Comparison of ENCODE assay signal across 8 cellular contexts in the genomic region with DNA sequence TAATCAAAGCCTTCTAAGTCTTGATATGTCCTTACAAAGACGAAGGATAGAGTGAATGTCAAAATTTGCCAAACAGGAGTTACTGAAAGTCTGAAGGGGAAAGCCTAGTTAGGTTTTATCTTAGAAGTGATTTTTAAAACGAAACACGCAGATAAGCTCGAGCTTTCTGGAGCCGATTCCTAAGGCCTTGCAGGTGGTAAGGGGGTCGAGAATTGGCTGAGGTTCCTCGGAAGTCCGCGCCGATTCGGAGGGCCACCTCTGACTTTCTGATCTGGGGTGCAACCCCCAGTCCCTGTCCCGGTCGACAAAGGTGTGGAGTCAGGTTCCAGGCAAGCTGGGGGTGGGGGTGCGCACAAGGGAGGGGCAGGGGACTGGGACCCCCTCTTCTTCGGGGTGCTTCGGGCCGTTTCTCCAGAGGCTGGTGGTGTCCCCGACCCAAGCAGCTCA. TPM values are rescaled to one million over a fixed set of nuclear protein-coding genes. Genes with fewer than 3 reads are reported as not detected.
DNase-seq lines count a peak whose midpoint lies in the region; ATAC-seq lines count a peak whose summit lies in the region.

No MANE protein-coding gene starts in this region.

- peak; percentile 2 for ATAC-seq in HG03520 (IDR thresholded peaks at IDR 0.05; ENCODE audit: unreplicated experiment)
- no peak for ATAC-seq in activated naive CD4-positive, alpha-beta T cell treated with anti-CD3 and anti-CD28 coated beads, Interleukin-2, amount 50 U/mL, for 72 hours
- ATAC-seq in stimulated activated effector memory CD8-positive, alpha-beta T cell treated with anti-CD3 and anti-CD28 coated beads, Interleukin-12 subunit alpha, Interleukin-12 subunit beta, amount 100 ng/mL, for 72 hours = peak; percentile 0

- H3K27ac Mint-ChIP-seq in activated CD4-positive, alpha-beta T cell treated with anti-CD3 and anti-CD28 coated beads, Interleukin-2, amount 10 ng/mL, durations not matched to agents 24 days and 14 days = peak overlapping the region; percentile 94
- H3K27ac Mint-ChIP-seq in activated naive CD4-positive, alpha-beta T cell treated with anti-CD3 and anti-CD28 coated beads, Interleukin-2, amount 50 U/mL, for 72 hours = peak overlapping the region; percentile 97 to 99
- H3K27ac Mint-ChIP-seq in stimulated activated effector memory CD8-positive, alpha-beta T cell treated with anti-CD3 and anti-CD28 coated beads, Interleukin-12 subunit alpha, Interleukin-12 subunit beta, amount 100 ng/mL, for 72 hours = peak overlapping the region; percentile 96

- H3K4me3 Mint-ChIP-seq in activated CD4-positive, alpha-beta T cell treated with anti-CD3 and anti-CD28 coated beads, Interleukin-2, amount 10 ng/mL, durations not matched to agents 24 days and 14 days = peak overlapping the region; percentile 81
- peak overlapping the region; percentile 77 for H3K4me3 Mint-ChIP-seq in stimulated activated effector memory CD8-positive, alpha-beta T cell treated with anti-CD3 and anti-CD28 coated beads, Interleukin-12 subunit alpha, Interleukin-12 subunit beta, amount 100 ng/mL, for 72 hours

- DNase-seq in activated CD4-positive, alpha-beta T cell treated with anti-CD3 and anti-CD28 coated beads, Interleukin-2, amount 10 ng/mL, durations not matched to agents 24 days and 14 days = no peak
- no peak for DNase-seq in activated CD4-positive, alpha-beta T cell treated with anti-CD3 and anti-CD28 coated beads, Interleukin-2, amount 50 U/mL, for 1 hour
- DNase-seq in activated naive CD4-positive, alpha-beta T cell treated with anti-CD3 and anti-CD28 coated beads, Interleukin-2, amount 50 U/mL, for 72 hours (ENCODE audit: low spot score in 2 of 2) = peak in 1 of 2 donors; percentile 18
- DNase-seq in stimulated activated effector memory CD8-positive, alpha-beta T cell treated with anti-CD3 and anti-CD28 coated beads, Interleukin-12 subunit alpha, Interleukin-12 subunit beta, amount 100 ng/mL, for 72 hours (ENCODE audit: low spot score in 2 of 2) = peak in 1 of 2 donors; percentile 86
- DNase-seq in mucosa of gallbladder (ENCODE audit: low spot score) = no peak
- DNase-seq in NCI-H187 (lab: John Stamatoyannopoulos, UW) = no peak

- H3K4me1 ChIP-seq in iPS-20b (ENCODE audit: insufficient read depth, low read length) = peaks cover 31% of the 10 kb centered on the region

- no peaks in the 10 kb centered on the region for H3K9me3 ChIP-seq in iPS-20b (ENCODE audit: insufficient read depth, low read depth, low read length)

- peaks cover 50% of the 10 kb centered on the region for H3K4me1 Mint-ChIP-seq in activated CD4-positive, alpha-beta T cell treated with anti-CD3 and anti-CD28 coated beads, Interleukin-2, amount 10 ng/mL, durations not matched to agents 24 days and 14 days
- peaks cover 57% of the 10 kb centered on the region for H3K4me1 Mint-ChIP-seq in stimulated activated effector memory CD8-positive, alpha-beta T cell treated with anti-CD3 and anti-CD28 coated beads, Interleukin-12 subunit alpha, Interleukin-12 subunit beta, amount 100 ng/mL, for 72 hours

- peaks cover 20% of the 10 kb centered on the region for H3K36me3 Mint-ChIP-seq in activated CD4-positive, alpha-beta T cell treated with anti-CD3 and anti-CD28 coated beads, Interleukin-2, amount 10 ng/mL, durations not matched to agents 24 days and 14 days (ENCODE audit: low read depth)
- H3K36me3 Mint-ChIP-seq in activated naive CD4-positive, alpha-beta T cell treated with anti-CD3 and anti-CD28 coated beads, Interleukin-2, amount 50 U/mL, for 72 hours = peaks cover 19 to 27% of the 10 kb centered on the region in 2 donors
- H3K36me3 Mint-ChIP-seq in stimulated activated effector memory CD8-positive, alpha-beta T cell treated with anti-CD3 and anti-CD28 coated beads, Interleukin-12 subunit alpha, Interleukin-12 subunit beta, amount 100 ng/mL, for 72 hours = peaks cover 34% of the 10 kb centered on the region

- H3K27ac ChIP-seq in iPS-20b (ENCODE audit: low read length) = peak overlapping the region; percentile 88

- intact Hi-C loops in activated CD4-positive, alpha-beta T cell treated with anti-CD3 and anti-CD28 coated beads, Interleukin-2, amount 10 ng/mL, durations not matched to agents 24 days and 14 days (cut with micrococcal nuclease) = loop anchor here (1.0 to 5.0 kb wide), 8 partner anchors 69 to 393 kb away; partner anchors contain the start of genes EZH2, PDIA4 and ZNF786

- no peaks in the 10 kb centered on the region for H3K36me3 ChIP-seq in iPS-20b (ENCODE audit: insufficient read depth, low read depth, low read length)

- peak overlapping the region; percentile 88 for H3K4me3 ChIP-seq in iPS-20b (ENCODE audit: low read length)

- no peaks in the 10 kb centered on the region; the same call in 1 of the 2 replicates for H3K27me3 ChIP-seq in iPS-20b (ENCODE audit: insufficient read depth, low read length)

- H3K27me3 Mint-ChIP-seq in activated CD4-positive, alpha-beta T cell treated with anti-CD3 and anti-CD28 coated beads, Interleukin-2, amount 10 ng/mL, durations not matched to agents 24 days and 14 days = no peaks in the 10 kb centered on the region

- H3K9ac ChIP-seq in iPS-20b (ENCODE audit: low read depth, low read length) = peak overlapping the region; percentile 91

- peaks cover 8% of the 10 kb centered on the region for H3K9me3 Mint-ChIP-seq in activated CD4-positive, alpha-beta T cell treated with anti-CD3 and anti-CD28 coated beads, Interleukin-2, amount 10 ng/mL, durations not matched to agents 24 days and 14 days
- H3K9me3 Mint-ChIP-seq in activated naive CD4-positive, alpha-beta T cell treated with anti-CD3 and anti-CD28 coated beads, Interleukin-2, amount 50 U/mL, for 72 hours = no peaks in the 10 kb centered on the region
- H3K9me3 Mint-ChIP-seq in stimulated activated effector memory CD8-positive, alpha-beta T cell treated with anti-CD3 and anti-CD28 coated beads, Interleukin-12 subunit alpha, Interleukin-12 subunit beta, amount 100 ng/mL, for 72 hours = no peaks in the 10 kb centered on the region

RNA-seq across cellular contexts. Expression of gene CUL1, which starts 0.7 kb away (rescaled TPM):
- total RNA-seq in activated CD4-positive, alpha-beta T cell treated with anti-CD3 and anti-CD28 coated beads, Interleukin-2, amount 10 ng/mL, durations not matched to agents 24 days and 14 days = 82.2 and 82.4 TPM in 2 replicates
- total RNA-seq in activated naive CD4-positive, alpha-beta T cell treated with anti-CD3 and anti-CD28 coated beads, Interleukin-2, amount 50 U/mL, for 72 hours = 10 to 100 TPM; 52.1 to 80.0 TPM
- total RNA-seq in mucosa of gallbladder = 35.7 TPM

Comparison
In these comparisons a context has a peak if more than half of its experiments do, and no peak if none do; other contexts are left out.
1. ATAC-seq: peak in HG03520 (single experiment) and stimulated activated effector memory CD8-positive, alpha-beta T cell treated with anti-CD3 and anti-CD28 coated beads, Interleukin-12 subunit alpha, Interleukin-12 subunit beta, amount 100 ng/mL, for 72 hours (single experiment); none in activated naive CD4-positive, alpha-beta T cell treated with anti-CD3 and anti-CD28 coated beads, Interleukin-2, amount 50 U/mL, for 72 hours (0 of 2).
2. Peak in every context shown above with its lines, with median percentiles within 50 percentile points of each other: H3K27ac Mint-ChIP-seq.